Comparison of ENCODE assay signal across 8 cellular contexts in genomic region chr1:27553823-27554222, GRCh38. TPM values are rescaled to one million over a fixed set of nuclear protein-coding genes. Genes with fewer than 3 reads are reported as not detected.
DNase-seq lines count a peak whose midpoint lies in the region; ATAC-seq and TF ChIP-seq lines count a peak whose summit lies in the region.
"Not testable (repeated sequence)": the region's sequence is repeated elsewhere in the genome, so short reads cannot be mapped to it uniquely, and the experiment has no call there.

No MANE protein-coding gene starts in this region.

- in situ Hi-C loops in gastrocnemius medialis (cut with MboI; ENCODE audit: low sequenced_read_pairs in 4 of 4): loop anchor here in 2 of 4 donors (5.0 to 10.0 kb wide), 2 partner anchors 51 to 53 kb away; partner anchors contain the start of gene AHDC1 (in 1 of the 2)

- not testable (repeated sequence) for H2BK5ac ChIP-seq in mesenchymal stem cell (ENCODE audit: low read depth, low read length, poor library complexity, severe bottlenecking)

- not testable (repeated sequence) for H3K9me3 ChIP-seq in breast epithelium; cardiac muscle cell (ENCODE audit: low read depth); mesenchymal stem cell (ENCODE audit: control insufficient read depth, low read length); gastrocnemius medialis

- not testable (repeated sequence) for H3K4me3 Mint-ChIP-seq in IgD-negative memory B cell; activated T-helper 17 cell treated with anti-CD3 and anti-CD28 coated beads, Interleukin-2, amount 50 U/mL, for 72 hours; nephron; type B pancreatic cell

- H3K27ac Mint-ChIP-seq in IgD-negative memory B cell (peak overlapping the region in 2 of 3 donors; percentile 23 to 65), nephron (peak overlapping the region; percentile 63 to 94 (median 93)), type B pancreatic cell (peak overlapping the region; percentile 80)
- peak overlapping the region; percentile 1 for H3K27ac Mint-ChIP-seq in activated T-helper 17 cell treated with anti-CD3 and anti-CD28 coated beads, Interleukin-2, amount 50 U/mL, for 72 hours

- peaks cover 39% of the 10 kb centered on the region for H3K79me1 ChIP-seq in mesenchymal stem cell (replicated peaks; ENCODE audit: low read length, poor library complexity, severe bottlenecking)

- H3K4ac ChIP-seq in mesenchymal stem cell (ENCODE audit: low read depth in 1 of 2, low read length in 2 of 2): not testable (repeated sequence)

- H3K14ac ChIP-seq in mesenchymal stem cell (ENCODE audit: low read length in 2 of 2): not testable (repeated sequence)

- H3K23ac ChIP-seq in mesenchymal stem cell (ENCODE audit: low read length in 2 of 2): not testable (repeated sequence)

- H4K8ac ChIP-seq in mesenchymal stem cell (ENCODE audit: low read length): not testable (repeated sequence)

- H3K27me3 Mint-ChIP-seq in IgD-negative memory B cell; activated T-helper 17 cell treated with anti-CD3 and anti-CD28 coated beads, Interleukin-2, amount 50 U/mL, for 72 hours; nephron (ENCODE audit: low read depth); type B pancreatic cell: not testable (repeated sequence)

- not testable (repeated sequence) for TF ChIP-seq CTCF in breast epithelium (IDR thresholded peaks at IDR 0.05); cardiac muscle cell (IDR thresholded peaks at IDR 0.05; ENCODE audit: low read depth, low read length); nephron (IDR thresholded peaks at IDR 0.05; ENCODE audit: unreplicated experiment in 3 of 3); gastrocnemius medialis (IDR thresholded peaks at IDR 0.05 in 4 of 5, conservative IDR thresholded peaks at IDR 0.05 in 1 of 5); type B pancreatic cell (conservative IDR thresholded peaks at IDR 0.05)

- H3K4me3 ChIP-seq in breast epithelium; cardiac muscle cell; mesenchymal stem cell (ENCODE audit: insufficient read depth in 1 of 2, low read depth in 1 of 2, low read length in 2 of 2); gastrocnemius medialis: not testable (repeated sequence)

- H3K27ac ChIP-seq in breast epithelium: peak overlapping the region; percentile 87 to 92
- peak overlapping the region; percentile 55 for H3K27ac ChIP-seq in cardiac muscle cell
- not testable (repeated sequence) for H3K27ac ChIP-seq in mesenchymal stem cell (ENCODE audit: low read length, poor library complexity, severe bottlenecking)
- peak overlapping the region; percentile 95 to 100 (median 98) for H3K27ac ChIP-seq in gastrocnemius medialis

- not testable (repeated sequence) for H3K36me3 ChIP-seq in breast epithelium
- H3K36me3 ChIP-seq in cardiac muscle cell (peaks cover 23% of the 10 kb centered on the region), mesenchymal stem cell (ENCODE audit: control insufficient read depth in 1 of 2, insufficient read depth in 2 of 2, low read depth in 1 of 2, low read length in 2 of 2) (peaks cover 48 to 77% of the 10 kb centered on the region in 2 experiments), gastrocnemius medialis (peaks cover 0 to 38% of the 10 kb centered on the region in 2 donors)

- not testable (repeated sequence) for H4K91ac ChIP-seq in mesenchymal stem cell (ENCODE audit: low read length)

- H3K9me3 Mint-ChIP-seq in IgD-negative memory B cell; activated T-helper 17 cell treated with anti-CD3 and anti-CD28 coated beads, Interleukin-2, amount 50 U/mL, for 72 hours; nephron; type B pancreatic cell: not testable (repeated sequence)

- intact Hi-C loops in breast epithelium (cut with DNase I; ENCODE audit: low total_unique reads); gastrocnemius medialis (cut with DNase I; ENCODE audit: low total_unique reads): not testable (repeated sequence)

- peak overlapping the region; percentile 71 for H3K9ac ChIP-seq in mesenchymal stem cell (ENCODE audit: low read length)

- not testable (repeated sequence) for DNase-seq in breast epithelium (ENCODE audit: low spot score in 2 of 2); cardiac muscle cell (ENCODE audit: low read depth in 1 of 2, low spot score in 1 of 2); mesenchymal stem cell; gastrocnemius medialis; type B pancreatic cell (ENCODE audit: extremely low spot score, unreplicated experiment)

- H2BK120ac ChIP-seq in mesenchymal stem cell (ENCODE audit: low read depth, low read length): not testable (repeated sequence)

- H3K4me1 ChIP-seq in breast epithelium: peaks cover 13 to 27% of the 10 kb centered on the region in 2 donors
- peaks cover 10% of the 10 kb centered on the region for H3K4me1 ChIP-seq in cardiac muscle cell (ENCODE audit: low read depth)
- peaks cover 32% of the 10 kb centered on the region for H3K4me1 ChIP-seq in mesenchymal stem cell (ENCODE audit: control insufficient read depth, insufficient read depth, low read depth, low read length)
- peaks cover 28 to 37% of the 10 kb centered on the region in 2 donors for H3K4me1 ChIP-seq in gastrocnemius medialis

- H3K4me1 Mint-ChIP-seq in IgD-negative memory B cell (peaks cover 10 to 23% (median 12%) of the 10 kb centered on the region in 3 donors), nephron (peaks cover 36% of the 10 kb centered on the region), type B pancreatic cell (ENCODE audit: unreplicated experiment) (peaks cover 25% of the 10 kb centered on the region)
- peaks cover 10% of the 10 kb centered on the region for H3K4me1 Mint-ChIP-seq in activated T-helper 17 cell treated with anti-CD3 and anti-CD28 coated beads, Interleukin-2, amount 50 U/mL, for 72 hours

- H3K36me3 Mint-ChIP-seq in IgD-negative memory B cell; activated T-helper 17 cell treated with anti-CD3 and anti-CD28 coated beads, Interleukin-2, amount 50 U/mL, for 72 hours (ENCODE audit: low read depth): not testable (repeated sequence)
- H3K36me3 Mint-ChIP-seq in nephron (ENCODE audit: low read depth): peaks cover 42% of the 10 kb centered on the region
- peaks cover 15% of the 10 kb centered on the region for H3K36me3 Mint-ChIP-seq in type B pancreatic cell

- not testable (repeated sequence) for TF ChIP-seq POLR2A in breast epithelium (IDR thresholded peaks at IDR 0.05); gastrocnemius medialis (IDR thresholded peaks at IDR 0.05)

- WGBS in mesenchymal stem cell: 97% methylated on average over 7 of the region's 7 CpGs

- ATAC-seq in activated T-helper 17 cell treated with anti-CD3 and anti-CD28 coated beads, Interleukin-2, amount 50 U/mL, for 72 hours (replicated peaks); gastrocnemius medialis: not testable (repeated sequence)

- not testable (repeated sequence) for H3K4me2 ChIP-seq in mesenchymal stem cell (ENCODE audit: low read length, poor library complexity, severe bottlenecking)

- not testable (repeated sequence) for H2AK5ac ChIP-seq in mesenchymal stem cell (ENCODE audit: low read length, severe bottlenecking)

- peak overlapping the region in 1 of 2 experiments; percentile 37 for H2BK12ac ChIP-seq in mesenchymal stem cell (ENCODE audit: low read length in 2 of 2)

- H2AFZ ChIP-seq in mesenchymal stem cell (ENCODE audit: low read depth, low read length): not testable (repeated sequence)

- not testable (repeated sequence) for H3K18ac ChIP-seq in mesenchymal stem cell (ENCODE audit: low read depth in 1 of 2, low read length in 2 of 2)

- H2BK15ac ChIP-seq in mesenchymal stem cell (ENCODE audit: low read depth, poor library complexity, severe bottlenecking): not testable (repeated sequence)

- not testable (repeated sequence) for H3K27me3 ChIP-seq in breast epithelium; cardiac muscle cell; mesenchymal stem cell (ENCODE audit: control insufficient read depth in 1 of 2, insufficient read depth in 1 of 2, low read length in 2 of 2); gastrocnemius medialis

RNA-seq across cellular contexts. Expression of gene AHDC1, which starts 50.1 kb away (rescaled TPM):
- polyA plus RNA-seq in IgD-negative memory B cell (1.1 TPM), cardiac muscle cell (16.3 and 21.1 TPM in 2 replicates)
- 10 to 100 TPM; 13.3 to 22.3 TPM for total RNA-seq in activated T-helper 17 cell treated with anti-CD3 and anti-CD28 coated beads, Interleukin-2, amount 50 U/mL, for 72 hours
- total RNA-seq in breast epithelium (10 to 100 TPM; 10.7 to 17.1 (median 15.4) TPM), cardiac muscle cell (31.0 and 58.1 TPM in 2 replicates), gastrocnemius medialis (10 to 100 TPM; 22.2 to 57.9 (median 35.2) TPM), type B pancreatic cell (ENCODE audit: low replicate concordance) (49.3 and 61.0 TPM in 2 replicates)
- 27.0 TPM for polyA plus RNA-seq in mesenchymal stem cell (2013, experiment 1 of 2)
- 24.1 TPM for polyA plus RNA-seq in mesenchymal stem cell (2013, experiment 2 of 2)

Comparison
In these comparisons a context has a peak if more than half of its experiments do, and no peak if none do; other contexts are left out.
1. H3K27ac Mint-ChIP-seq: peak in every context shown above with its lines; median percentile 93 in nephron; 80 in type B pancreatic cell; 44 in IgD-negative memory B cell; 1 in activated T-helper 17 cell treated with anti-CD3 and anti-CD28 coated beads, Interleukin-2, amount 50 U/mL, for 72 hours.